7 cellular contexts compared by ENCODE assay signal in genomic region chr4:159206427-159206871, GRCh38.
DNase-seq lines count a peak whose midpoint lies in the region; ATAC-seq and TF ChIP-seq lines count a peak whose summit lies in the region.

No MANE protein-coding gene starts in this region.

- no peaks in the 10 kb centered on the region for H3K27me3 ChIP-seq in CD4-positive, alpha-beta T cell (ENCODE audit: control insufficient read depth, insufficient read depth, low read length)

- H3K4me3 Mint-ChIP-seq in activated T-cell treated with anti-CD3 and anti-CD28 coated beads, Interleukin-2, amount 50 U/mL, for 4 hours: no peak overlapping the region
- H3K4me3 Mint-ChIP-seq in CD4-positive, alpha-beta T cell: no peak overlapping the region

- H3K9me3 Mint-ChIP-seq in activated T-cell treated with anti-CD3 and anti-CD28 coated beads, Interleukin-2, amount 50 U/mL, for 4 hours: no peaks in the 10 kb centered on the region
- no peaks in the 10 kb centered on the region for H3K9me3 Mint-ChIP-seq in CD4-positive, alpha-beta T cell

- no peaks in the 10 kb centered on the region for H3K27me3 Mint-ChIP-seq in activated T-cell treated with anti-CD3 and anti-CD28 coated beads, Interleukin-2, amount 50 U/mL, for 4 hours (ENCODE audit: low read depth)
- H3K27me3 Mint-ChIP-seq in CD4-positive, alpha-beta T cell: no peaks in the 10 kb centered on the region

- no peaks in the 10 kb centered on the region for H3K9me3 ChIP-seq in CD4-positive, alpha-beta T cell (ENCODE audit: control insufficient read depth, low read length)

- peaks cover 8% of the 10 kb centered on the region for H3K36me3 Mint-ChIP-seq in activated T-cell treated with anti-CD3 and anti-CD28 coated beads, Interleukin-2, amount 50 U/mL, for 4 hours (ENCODE audit: insufficient read depth)
- H3K36me3 Mint-ChIP-seq in CD4-positive, alpha-beta T cell (ENCODE audit: low read depth): peaks cover 9% of the 10 kb centered on the region

- intact Hi-C loops in CD4-positive, alpha-beta T cell (cut with DNase I, micrococcal nuclease): loop anchor here (10.0 kb wide), 2 partner anchors 352 to 1212 kb away; no protein-coding TSS in a partner anchor

- DNase-seq in GM19238 (ENCODE audit: insufficient read length, low spot score) (peak; percentile 13), A172 (ENCODE audit: low spot score) (no peak), AG08395 (ENCODE audit: low spot score) (no peak)
- no peak for DNase-seq in activated T-cell treated with anti-CD3 and anti-CD28 coated beads, Interleukin-2, amount 50 U/mL, for 4 hours
- DNase-seq in stimulated activated CD4-positive, alpha-beta T cell treated with anti-CD3 and anti-CD28 coated beads, Interleukin-15, amount 100 ng/mL, for 48 hours (ENCODE audit: low read depth in 2 of 2): peak; percentile 35 to 39
- no peak for DNase-seq in CD4-positive, alpha-beta T cell

- H3K4me1 Mint-ChIP-seq in activated T-cell treated with anti-CD3 and anti-CD28 coated beads, Interleukin-2, amount 50 U/mL, for 4 hours (ENCODE audit: low read depth): peaks cover 41% of the 10 kb centered on the region
- peaks cover 23% of the 10 kb centered on the region for H3K4me1 Mint-ChIP-seq in CD4-positive, alpha-beta T cell (ENCODE audit: low read depth)

- CTCF ChIA-PET in CD4-positive, alpha-beta T cell (lab: Charles Lee): interaction anchor here (0.5 kb wide), 1 partner anchor 62 kb away, joined by 3 read pairs; no protein-coding TSS in a partner anchor

- ATAC-seq in HG02981 (IDR thresholded peaks at IDR 0.05; ENCODE audit: unreplicated experiment): peak; percentile 78
- peak; percentile 94 to 96 for ATAC-seq in activated T-cell treated with anti-CD3 and anti-CD28 coated beads, Interleukin-2, amount 50 U/mL, for 4 hours
- no peak for ATAC-seq in CD4-positive, alpha-beta T cell (ENCODE audit: poor library complexity)

- TF ChIP-seq CTCF in CD4-positive, alpha-beta T cell (IDR thresholded peaks at IDR 0.05): no peak

- no peak overlapping the region for H3K27ac ChIP-seq in CD4-positive, alpha-beta T cell (ENCODE audit: low read depth, low read length)

- POLR2A ChIA-PET in CD4-positive, alpha-beta T cell (lab: Charles Lee): no interaction called here

- no peak overlapping the region for H3K27ac Mint-ChIP-seq in CD4-positive, alpha-beta T cell

Comparison
In these comparisons a context has a peak if more than half of its experiments do, and no peak if none do; other contexts are left out.
1. DNase-seq: peak in GM19238 (single experiment) and stimulated activated CD4-positive, alpha-beta T cell treated with anti-CD3 and anti-CD28 coated beads, Interleukin-15, amount 100 ng/mL, for 48 hours (2 of 2); none in activated T-cell treated with anti-CD3 and anti-CD28 coated beads, Interleukin-2, amount 50 U/mL, for 4 hours (single experiment), A172 (single experiment), AG08395 (single experiment) and CD4-positive, alpha-beta T cell (0 of 10).